In the genomic region with DNA sequence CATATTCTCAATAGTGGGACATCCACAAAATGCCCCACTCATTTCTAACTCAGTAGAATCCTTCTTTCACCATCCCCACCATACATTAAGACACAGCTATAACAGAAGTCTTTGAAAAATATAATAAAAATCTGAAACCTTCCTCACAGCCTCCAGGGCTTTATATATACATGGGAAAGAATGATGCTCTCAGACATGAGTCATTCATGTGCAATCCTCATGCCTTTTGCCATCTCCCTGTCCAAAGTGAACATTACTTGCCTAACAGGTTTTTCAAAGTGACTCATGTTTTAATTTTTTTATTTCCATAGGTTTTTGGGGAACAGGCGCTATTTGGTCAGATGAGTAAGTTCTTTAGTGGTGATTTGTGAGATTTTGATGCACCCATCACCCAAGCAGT, we compare ENCODE assay signal across 13 cellular contexts.
DNase-seq lines count a peak whose midpoint lies in the region; ATAC-seq and TF ChIP-seq lines count a peak whose summit lies in the region.
"Had no signal": no experiment of that assay in that cellular context is flagged by ENCODE, and none has a peak within 500 bp of the region (broad histone marks: within the 10 kb centered on the region; RNA-seq: fewer than 3 reads in every experiment).

No MANE protein-coding gene starts in this region.

- intact Hi-C loops in activated CD4-positive, alpha-beta T cell treated with anti-CD3 and anti-CD28 coated beads, Interleukin-2, amount 10 ng/mL, durations not matched to agents 24 days and 14 days (cut with micrococcal nuclease) = loop anchor here (2.0 kb wide), 1 partner anchor 19 kb away; no protein-coding TSS in a partner anchor
- intact Hi-C loops in PC-3 (cut with micrococcal nuclease) = no loop called here

- DNase-seq in activated CD4-positive, alpha-beta T cell treated with anti-CD3 and anti-CD28 coated beads, Interleukin-2, amount 10 ng/mL, durations not matched to agents 24 days and 14 days = no peak
- no peak for DNase-seq in activated CD4-positive, alpha-beta T cell treated with anti-CD3 and anti-CD28 coated beads for 1 hour
- DNase-seq in PC-3 = peak; percentile 99
- peak; percentile 57 for DNase-seq in fibroblast of gingiva (ENCODE audit: low read depth)
- no peak for DNase-seq in substantia nigra (lab: John Stamatoyannopoulos, UW)
- no peak for DNase-seq in stimulated activated CD4-positive, alpha-beta T cell treated with anti-CD3 and anti-CD28 coated beads, Interleukin-4, amount 100 ng/mL, for 4 hours
- DNase-seq in activated CD4-positive, alpha-beta T cell treated with anti-CD3 and anti-CD28 coated beads, Interleukin-2, amount 10 ng/mL, durations not matched to agents 7 days and 5 days = no peak
- DNase-seq: mesendoderm; NCI-H2227 treated with DMSO at 0.1 percent for 48 hours; stimulated activated naive CD4-positive, alpha-beta T cell treated with Interleukin-2 at 50 U/mL for 16 hours had no signal

- POLR2A ChIA-PET in PC-3 (lab: Charles Lee; ENCODE audit: unreplicated experiment) = no interaction called here
- POLR2A ChIA-PET in activated CD4-positive, alpha-beta T cell treated with anti-CD3 and anti-CD28 coated beads, Interleukin-2, amount 10 ng/mL, durations not matched to agents 7 days and 5 days (lab: Charles Lee) = no interaction called here

- H3K27ac Mint-ChIP-seq in activated CD4-positive, alpha-beta T cell treated with anti-CD3 and anti-CD28 coated beads, Interleukin-2, amount 10 ng/mL, durations not matched to agents 24 days and 14 days = peak overlapping the region; percentile 14
- H3K27ac Mint-ChIP-seq in stimulated activated naive CD8-positive, alpha-beta T cell treated with anti-CD3 and anti-CD28 coated beads, Interleukin-15, Interleukin-2, amounts not matched to agents 100 ng/mL and 50 ng/mL, for 24 hours = peak overlapping the region; percentile 31
- no peak overlapping the region for H3K27ac Mint-ChIP-seq in activated CD4-positive, alpha-beta T cell treated with anti-CD3 and anti-CD28 coated beads, Interleukin-2, amount 10 ng/mL, durations not matched to agents 7 days and 5 days
- H3K27ac Mint-ChIP-seq: T-helper 1 cell treated with Interleukin-12 subunit alpha and Interleukin-12 subunit beta and Interleukin-4 antibody, amounts not matched to agents 30 μg/mL and 1 μg/mL, for 36 hours had no signal

- peak overlapping the region; percentile 19 for H2AFZ ChIP-seq in PC-3 (ENCODE audit: low read length)

- no peaks in the 10 kb centered on the region for H3K9me3 Mint-ChIP-seq in activated CD4-positive, alpha-beta T cell treated with anti-CD3 and anti-CD28 coated beads, Interleukin-2, amount 10 ng/mL, durations not matched to agents 24 days and 14 days
- H3K9me3 Mint-ChIP-seq in stimulated activated naive CD8-positive, alpha-beta T cell treated with anti-CD3 and anti-CD28 coated beads, Interleukin-15, Interleukin-2, amounts not matched to agents 100 ng/mL and 50 ng/mL, for 24 hours = no peaks in the 10 kb centered on the region
- H3K9me3 Mint-ChIP-seq in activated CD4-positive, alpha-beta T cell treated with anti-CD3 and anti-CD28 coated beads, Interleukin-2, amount 10 ng/mL, durations not matched to agents 7 days and 5 days = no peaks in the 10 kb centered on the region
- H3K9me3 Mint-ChIP-seq: T-helper 1 cell treated with Interleukin-12 subunit alpha and Interleukin-12 subunit beta and Interleukin-4 antibody, amounts not matched to agents 30 μg/mL and 1 μg/mL, for 36 hours had no signal

- peaks cover 27% of the 10 kb centered on the region for H3K4me1 Mint-ChIP-seq in activated CD4-positive, alpha-beta T cell treated with anti-CD3 and anti-CD28 coated beads, Interleukin-2, amount 10 ng/mL, durations not matched to agents 24 days and 14 days
- H3K4me1 Mint-ChIP-seq in stimulated activated naive CD8-positive, alpha-beta T cell treated with anti-CD3 and anti-CD28 coated beads, Interleukin-15, Interleukin-2, amounts not matched to agents 100 ng/mL and 50 ng/mL, for 24 hours (ENCODE audit: low read depth) = peaks cover 57% of the 10 kb centered on the region
- H3K4me1 Mint-ChIP-seq in activated CD4-positive, alpha-beta T cell treated with anti-CD3 and anti-CD28 coated beads, Interleukin-2, amount 10 ng/mL, durations not matched to agents 7 days and 5 days = peaks cover 12% of the 10 kb centered on the region

- peak overlapping the region; percentile 45; the same call in 1 of the 2 replicates for H3K4me3 ChIP-seq in PC-3 (ENCODE audit: low read length)
- H3K4me3 ChIP-seq: BLaER1 had no signal

- H3K27me3 Mint-ChIP-seq in activated CD4-positive, alpha-beta T cell treated with anti-CD3 and anti-CD28 coated beads, Interleukin-2, amount 10 ng/mL, durations not matched to agents 24 days and 14 days = no peaks in the 10 kb centered on the region
- H3K27me3 Mint-ChIP-seq in stimulated activated naive CD8-positive, alpha-beta T cell treated with anti-CD3 and anti-CD28 coated beads, Interleukin-15, Interleukin-2, amounts not matched to agents 100 ng/mL and 50 ng/mL, for 24 hours = no peaks in the 10 kb centered on the region
- H3K27me3 Mint-ChIP-seq in activated CD4-positive, alpha-beta T cell treated with anti-CD3 and anti-CD28 coated beads, Interleukin-2, amount 10 ng/mL, durations not matched to agents 7 days and 5 days = no peaks in the 10 kb centered on the region

- H3F3A ChIP-seq in PC-3 (ENCODE audit: low read length, unreplicated experiment) = peaks cover 4% of the 10 kb centered on the region

- no peaks in the 10 kb centered on the region for H3K9me2 ChIP-seq in PC-3 (replicated peaks; ENCODE audit: low read length)

- no peaks in the 10 kb centered on the region for H3K79me2 ChIP-seq in PC-3 (ENCODE audit: low read length)

- H3K36me3 Mint-ChIP-seq in activated CD4-positive, alpha-beta T cell treated with anti-CD3 and anti-CD28 coated beads, Interleukin-2, amount 10 ng/mL, durations not matched to agents 24 days and 14 days (ENCODE audit: low read depth) = peaks cover 19% of the 10 kb centered on the region
- H3K36me3 Mint-ChIP-seq in stimulated activated naive CD8-positive, alpha-beta T cell treated with anti-CD3 and anti-CD28 coated beads, Interleukin-15, Interleukin-2, amounts not matched to agents 100 ng/mL and 50 ng/mL, for 24 hours (ENCODE audit: low read depth) = peaks cover 18% of the 10 kb centered on the region
- peaks cover 6% of the 10 kb centered on the region for H3K36me3 Mint-ChIP-seq in activated CD4-positive, alpha-beta T cell treated with anti-CD3 and anti-CD28 coated beads, Interleukin-2, amount 10 ng/mL, durations not matched to agents 7 days and 5 days (ENCODE audit: low read depth)

- peak overlapping the region; percentile 95 for H3K27ac ChIP-seq in PC-3 (ENCODE audit: low read length)
- H3K27ac ChIP-seq in substantia nigra (ENCODE audit: low read depth, low read length, poor library complexity, severe bottlenecking) = no peak overlapping the region
- H3K27ac ChIP-seq: BLaER1 had no signal

- peak overlapping the region; percentile 58 for H3K9ac ChIP-seq in PC-3 (ENCODE audit: low read length)
- H3K9ac ChIP-seq: BLaER1 had no signal

- ATAC-seq in PC-3 = peak; percentile 94

- no peak overlapping the region for H3K4me3 Mint-ChIP-seq in activated CD4-positive, alpha-beta T cell treated with anti-CD3 and anti-CD28 coated beads, Interleukin-2, amount 10 ng/mL, durations not matched to agents 24 days and 14 days
- no peak overlapping the region for H3K4me3 Mint-ChIP-seq in stimulated activated naive CD8-positive, alpha-beta T cell treated with anti-CD3 and anti-CD28 coated beads, Interleukin-15, Interleukin-2, amounts not matched to agents 100 ng/mL and 50 ng/mL, for 24 hours
- H3K4me3 Mint-ChIP-seq in activated CD4-positive, alpha-beta T cell treated with anti-CD3 and anti-CD28 coated beads, Interleukin-2, amount 10 ng/mL, durations not matched to agents 7 days and 5 days = no peak overlapping the region
- H3K4me3 Mint-ChIP-seq: T-helper 1 cell treated with Interleukin-12 subunit alpha and Interleukin-12 subunit beta and Interleukin-4 antibody, amounts not matched to agents 30 μg/mL and 1 μg/mL, for 36 hours had no signal

- H3K27me3 ChIP-seq in PC-3 (ENCODE audit: low read length) = no peaks in the 10 kb centered on the region
- H3K27me3 ChIP-seq: BLaER1 had no signal

- no peaks in the 10 kb centered on the region for H3K9me3 ChIP-seq in PC-3 (ENCODE audit: low read length)
- H3K9me3 ChIP-seq: BLaER1 had no signal

- H3K36me3 ChIP-seq in PC-3 (ENCODE audit: low read depth, low read length) = no peaks in the 10 kb centered on the region

- peak overlapping the region; percentile 71 for H3K4me2 ChIP-seq in PC-3 (ENCODE audit: low read length)
- H3K4me2 ChIP-seq: BLaER1 had no signal

- CTCF ChIA-PET in PC-3 (lab: Charles Lee) = interaction anchor here (1.0 kb wide), 1 partner anchor 29 kb away, joined by 4 read pairs; no protein-coding TSS in a partner anchor
- CTCF ChIA-PET in activated CD4-positive, alpha-beta T cell treated with anti-CD3 and anti-CD28 coated beads, Interleukin-2, amount 10 ng/mL, durations not matched to agents 7 days and 5 days (lab: Charles Lee) = no interaction called here

- TF ChIP-seq CTCF in PC-3 (conservative IDR thresholded peaks at IDR 0.05; ENCODE audit: low read depth, low read length) = no peak

- H4K20me1 ChIP-seq in PC-3 (ENCODE audit: low read length) = no peaks in the 10 kb centered on the region

- no TSS peak for BruUV-seq in PC-3 (replicated peaks; lab: Mats Ljungman, UMichigan)

- peaks cover 53% of the 10 kb centered on the region for H3K4me1 ChIP-seq in PC-3 (ENCODE audit: insufficient read depth, low read length)

Comparison
In these comparisons a context has a peak if more than half of its experiments do, and no peak if none do; other contexts are left out.
1. DNase-seq: peak in PC-3 (single experiment) and fibroblast of gingiva (single experiment); none in activated CD4-positive, alpha-beta T cell treated with anti-CD3 and anti-CD28 coated beads, Interleukin-2, amount 10 ng/mL, durations not matched to agents 24 days and 14 days (single experiment), activated CD4-positive, alpha-beta T cell treated with anti-CD3 and anti-CD28 coated beads for 1 hour (single experiment), substantia nigra (0 of 49), stimulated activated CD4-positive, alpha-beta T cell treated with anti-CD3 and anti-CD28 coated beads, Interleukin-4, amount 100 ng/mL, for 4 hours (0 of 2) and activated CD4-positive, alpha-beta T cell treated with anti-CD3 and anti-CD28 coated beads, Interleukin-2, amount 10 ng/mL, durations not matched to agents 7 days and 5 days (single experiment).